18 cellular contexts compared by ENCODE assay signal in the genomic region with DNA sequence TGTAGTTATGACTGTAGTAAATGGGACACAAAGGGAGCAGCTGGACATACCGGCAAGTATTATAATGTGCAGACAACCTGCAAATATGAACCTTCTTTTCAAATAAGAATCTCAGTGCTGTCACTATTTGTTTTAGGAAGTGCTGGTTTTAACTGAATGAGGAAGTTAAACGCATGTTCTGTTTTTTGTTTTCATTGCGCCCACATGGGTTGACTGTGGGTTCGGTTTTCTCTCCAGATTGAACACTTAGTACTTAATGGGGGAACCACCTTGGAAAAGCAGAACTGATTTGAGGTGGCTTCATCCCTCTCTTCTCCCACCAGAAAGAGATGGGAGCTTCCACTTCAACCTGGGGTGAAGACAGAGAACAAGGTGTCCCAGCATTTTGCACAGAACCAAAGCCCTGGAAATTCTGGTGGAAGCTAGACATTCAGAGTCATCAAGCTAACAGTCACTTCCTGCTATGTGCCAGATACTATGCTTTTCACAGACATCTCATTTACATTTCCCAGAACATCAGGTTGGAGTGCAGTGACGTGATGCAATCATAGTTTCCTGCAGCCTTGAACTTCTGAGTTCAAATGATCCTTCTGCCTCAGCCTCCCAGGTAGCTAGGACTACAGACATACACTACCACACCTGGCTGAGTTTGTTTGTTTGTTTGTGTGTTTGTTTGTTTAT.
A peak's percentile ranks its signal among the peaks of the same experiment; 100 is the strongest.
DNase-seq lines count a peak whose midpoint lies in the region; ATAC-seq and TF ChIP-seq lines count a peak whose summit lies in the region.
"Had no signal": no experiment of that assay in that cellular context is flagged by ENCODE, and none has a peak within 500 bp of the region (broad histone marks: within the 10 kb centered on the region; RNA-seq: fewer than 3 reads in every experiment).

No MANE protein-coding gene starts in this region.

- H3K27me3 Mint-ChIP-seq in activated naive CD4-positive, alpha-beta T cell treated with anti-CD3 and anti-CD28 coated beads for 36 hours (ENCODE audit: low read depth): peaks cover 2% of the 10 kb centered on the region
- H3K27me3 Mint-ChIP-seq in activated naive CD4-positive, alpha-beta T cell treated with anti-CD3 and anti-CD28 coated beads, Interleukin-2, amount 10 ng/mL, durations not matched to agents 7 days and 5 days: peaks cover 3% of the 10 kb centered on the region

- TF ChIP-seq POLR2A in IMR-90 (IDR thresholded peaks at IDR 0.05; ENCODE audit: low read depth, low read length) (no peak), GM18505 (IDR thresholded peaks at IDR 0.05; ENCODE audit: borderline replicate concordance, extremely low read depth, insufficient read depth, insufficient read length) (no peak)

- TF ChIP-seq RAD21 in IMR-90 (IDR thresholded peaks at IDR 0.05; ENCODE audit: low read length): no peak

- no peak overlapping the region for H3K4me3 ChIP-seq in IMR-90 (ENCODE audit: insufficient read depth, low read depth, low read length)
- H3K4me3 ChIP-seq: hepatocyte, Peyer's patch, smooth muscle cell had no signal

- no CpG with 5 or more reads among the region's 5 CpGs for WGBS in IMR-90 (ENCODE audit: extremely low coverage in 2 of 2, insufficient read length in 1 of 2), 2 experiments

- ATAC-seq in IMR-90 (ENCODE audit: low read depth) (no peak), GM18505 (IDR thresholded peaks at IDR 0.05; ENCODE audit: unreplicated experiment) (no peak), HG03175 (IDR thresholded peaks at IDR 0.05; ENCODE audit: unreplicated experiment) (no peak)
- ATAC-seq: HCT116, left ventricle myocardium superior had no signal

- H3K27ac Mint-ChIP-seq in activated naive CD4-positive, alpha-beta T cell treated with anti-CD3 and anti-CD28 coated beads for 36 hours: no peak overlapping the region
- H3K27ac Mint-ChIP-seq in activated naive CD4-positive, alpha-beta T cell treated with anti-CD3 and anti-CD28 coated beads, Interleukin-2, amount 10 ng/mL, durations not matched to agents 7 days and 5 days: no peak overlapping the region
- H3K27ac Mint-ChIP-seq: type B pancreatic cell had no signal

- H2AK9ac ChIP-seq in IMR-90 (replicated peaks; ENCODE audit: low read depth, low read length, poor library complexity): no peak overlapping the region

- H2AK5ac ChIP-seq in IMR-90 (ENCODE audit: low read depth, low read length): no peak overlapping the region

- H3K4me2 ChIP-seq in IMR-90 (ENCODE audit: low read depth, low read length): no peak overlapping the region
- H3K4me2 ChIP-seq: hepatocyte, smooth muscle cell had no signal

- no peaks in the 10 kb centered on the region for H3K9me3 ChIP-seq in IMR-90 (ENCODE audit: control insufficient read depth, insufficient read depth, low read length)
- H3K9me3 ChIP-seq: Peyer's patch had no signal

- H3K4me3 Mint-ChIP-seq in activated naive CD4-positive, alpha-beta T cell treated with anti-CD3 and anti-CD28 coated beads for 36 hours: no peak overlapping the region
- H3K4me3 Mint-ChIP-seq in activated naive CD4-positive, alpha-beta T cell treated with anti-CD3 and anti-CD28 coated beads, Interleukin-2, amount 10 ng/mL, durations not matched to agents 7 days and 5 days: no peak overlapping the region
- H3K4me3 Mint-ChIP-seq: type B pancreatic cell had no signal

- H3K9me3 Mint-ChIP-seq in activated naive CD4-positive, alpha-beta T cell treated with anti-CD3 and anti-CD28 coated beads for 36 hours: no peaks in the 10 kb centered on the region
- H3K9me3 Mint-ChIP-seq in activated naive CD4-positive, alpha-beta T cell treated with anti-CD3 and anti-CD28 coated beads, Interleukin-2, amount 10 ng/mL, durations not matched to agents 7 days and 5 days: no peaks in the 10 kb centered on the region
- H3K9me3 Mint-ChIP-seq: type B pancreatic cell had no signal

- H3K36me3 Mint-ChIP-seq in activated naive CD4-positive, alpha-beta T cell treated with anti-CD3 and anti-CD28 coated beads for 36 hours (ENCODE audit: low read depth): no peaks in the 10 kb centered on the region
- H3K36me3 Mint-ChIP-seq in activated naive CD4-positive, alpha-beta T cell treated with anti-CD3 and anti-CD28 coated beads, Interleukin-2, amount 10 ng/mL, durations not matched to agents 7 days and 5 days: no peaks in the 10 kb centered on the region
- H3K36me3 Mint-ChIP-seq: type B pancreatic cell had no signal

- dilution Hi-C loops in IMR-90 (cut with HindIII; ENCODE audit: low sequenced_read_pairs, unreplicated experiment): no loop called here

- no peaks in the 10 kb centered on the region for H3K36me3 ChIP-seq in IMR-90 (ENCODE audit: control insufficient read depth, insufficient read depth, low read length)
- H3K36me3 ChIP-seq: Peyer's patch had no signal

- in situ Hi-C loops in IMR-90 (cut with MboI; ENCODE audit: low sequenced_read_pairs): no loop called here

- DNase-seq in activated naive CD4-positive, alpha-beta T cell treated with anti-CD3 and anti-CD28 coated beads for 36 hours: peak; percentile 12
- no peak for DNase-seq in activated naive CD4-positive, alpha-beta T cell treated with anti-CD3 and anti-CD28 coated beads, Interleukin-2, amount 10 ng/mL, durations not matched to agents 7 days and 5 days
- DNase-seq in IMR-90: no peak
- DNase-seq in globus pallidus (ENCODE audit: low spot score): peak; percentile 45
- DNase-seq in kidney glomerular epithelial cell (lab: John Stamatoyannopoulos, UW): no peak
- no peak for DNase-seq in NCI-H2227 (lab: John Stamatoyannopoulos, UW; ENCODE audit: unreplicated experiment)
- DNase-seq: activated CD4-positive, alpha-beta T cell treated with anti-CD3 and anti-CD28 coated beads, Interleukin-2, amount 50 U/mL, for 4 hours; activated naive CD4-positive, alpha-beta T cell treated with Interleukin-2 at 50 U/mL for 16 hours; DMS 273 treated with DMSO at 0.1 percent for 48 hours; left ventricle myocardium superior; NCI-H2227 treated with DMSO at 0.1 percent for 48 hours; Peyer's patch had no signal

- peaks cover 10 to 23% of the 10 kb centered on the region in 2 experiments for H3K79me1 ChIP-seq in IMR-90 (ENCODE audit: low read depth in 1 of 2, low read length in 2 of 2)

- intact Hi-C loops in activated naive CD4-positive, alpha-beta T cell treated with anti-CD3 and anti-CD28 coated beads for 36 hours (cut with micrococcal nuclease): no loop called here
- intact Hi-C loops in IMR-90 (cut with micrococcal nuclease): no loop called here

- H3K18ac ChIP-seq in IMR-90 (ENCODE audit: low read depth, low read length): no peak overlapping the region

- no peak overlapping the region for H3K4ac ChIP-seq in IMR-90 (ENCODE audit: low read depth, low read length)

- CTCF ChIA-PET in activated naive CD4-positive, alpha-beta T cell treated with anti-CD3 and anti-CD28 coated beads for 36 hours (lab: Charles Lee): no interaction called here
- CTCF ChIA-PET in activated naive CD4-positive, alpha-beta T cell treated with anti-CD3 and anti-CD28 coated beads, Interleukin-2, amount 10 ng/mL, durations not matched to agents 7 days and 5 days (lab: Charles Lee): no interaction called here
- CTCF ChIA-PET in IMR-90 (lab: Yijun Ruan, JAX): interaction anchor here (1.4 kb wide), 1 partner anchor 27 kb away, joined by 4 read pairs; no protein-coding TSS in a partner anchor

- BruUV-seq in IMR-90 (replicated peaks; lab: Mats Ljungman, UMichigan): no TSS peak

- no peak overlapping the region for H2BK20ac ChIP-seq in IMR-90 (ENCODE audit: low read depth, low read length)

- H3K23ac ChIP-seq in IMR-90 (ENCODE audit: low read depth, low read length): no peak overlapping the region

- no peaks in the 10 kb centered on the region for H4K20me1 ChIP-seq in IMR-90 (ENCODE audit: insufficient read depth, low read length)

- no peak overlapping the region for H3K56ac ChIP-seq in IMR-90 (ENCODE audit: extremely low read depth, insufficient read depth, low read length)

- no peaks in the 10 kb centered on the region for H3K4me1 Mint-ChIP-seq in activated naive CD4-positive, alpha-beta T cell treated with anti-CD3 and anti-CD28 coated beads for 36 hours (ENCODE audit: low read depth)
- H3K4me1 Mint-ChIP-seq in activated naive CD4-positive, alpha-beta T cell treated with anti-CD3 and anti-CD28 coated beads, Interleukin-2, amount 10 ng/mL, durations not matched to agents 7 days and 5 days: no peaks in the 10 kb centered on the region

- no peak overlapping the region for H4K91ac ChIP-seq in IMR-90 (ENCODE audit: insufficient read depth, low read depth, low read length)

- no peak overlapping the region for H3K27ac ChIP-seq in IMR-90 (ENCODE audit: insufficient read depth, low read length)
- H3K27ac ChIP-seq: hepatocyte had no signal

- no peak overlapping the region for H2BK120ac ChIP-seq in IMR-90 (ENCODE audit: low read depth, low read length)

- H2AFZ ChIP-seq in IMR-90 (replicated peaks; ENCODE audit: low read length, poor library complexity): no peak overlapping the region
- H2AFZ ChIP-seq: hepatocyte had no signal

- no peaks in the 10 kb centered on the region for H3K27me3 ChIP-seq in IMR-90 (ENCODE audit: control insufficient read depth, insufficient read depth, low read length)
- H3K27me3 ChIP-seq: Peyer's patch had no signal

- TF ChIP-seq CTCF in IMR-90 (conservative IDR thresholded peaks at IDR 0.05; ENCODE audit: low read depth, low read length): no peak

- no peak overlapping the region for H2BK15ac ChIP-seq in IMR-90 (ENCODE audit: low read depth, low read length)

- H3K9me1 ChIP-seq in IMR-90 (ENCODE audit: insufficient read depth, low read length): no peaks in the 10 kb centered on the region; the same call in 1 of the 2 replicates

- H4K5ac ChIP-seq in IMR-90 (ENCODE audit: low read depth, low read length): no peak overlapping the region

- H3K14ac ChIP-seq in IMR-90 (replicated peaks; ENCODE audit: low read depth, low read length): no peak overlapping the region

- POLR2A ChIA-PET in IMR-90 (lab: Charles Lee; ENCODE audit: unreplicated experiment): no interaction called here

- no peak overlapping the region for H4K8ac ChIP-seq in IMR-90 (ENCODE audit: low read depth in 2 of 2, low read length in 2 of 2)

- H3K9ac ChIP-seq in IMR-90 (ENCODE audit: low read depth, low read length): no peak overlapping the region

- H2BK5ac ChIP-seq in IMR-90 (ENCODE audit: low read depth, low read length, poor library complexity, severe bottlenecking): no peak overlapping the region

- no peaks in the 10 kb centered on the region for H3K4me1 ChIP-seq in IMR-90 (ENCODE audit: control insufficient read depth, insufficient read depth, low read length)

TF ChIP-seq in IMR-90, 13 proteins besides CTCF, POLR2A, EP300 and RAD21:
- no peak for TF ChIP-seq SMC3 (IDR thresholded peaks at IDR 0.05; ENCODE audit: low read depth, low read length)
- TF ChIP-seq CEBPB (IDR thresholded peaks at IDR 0.05; ENCODE audit: low read depth, low read length): peak; percentile 30; the same call in 1 of the 2 replicates

Comparison
In these comparisons a context has a peak if more than half of its experiments do, and no peak if none do; other contexts are left out.
1. DNase-seq: peak in activated naive CD4-positive, alpha-beta T cell treated with anti-CD3 and anti-CD28 coated beads for 36 hours (single experiment) and globus pallidus (single experiment); none in activated naive CD4-positive, alpha-beta T cell treated with anti-CD3 and anti-CD28 coated beads, Interleukin-2, amount 10 ng/mL, durations not matched to agents 7 days and 5 days (single experiment), IMR-90 (single experiment), kidney glomerular epithelial cell (single experiment) and NCI-H2227 (single experiment).